7 cellular contexts compared by ENCODE assay signal in genomic region chr12:107131832-107132616, GRCh38. TPM values are rescaled to one million over a fixed set of nuclear protein-coding genes. Genes with fewer than 3 reads are reported as not detected.
DNase-seq lines count a peak whose midpoint lies in the region; ATAC-seq, FAIRE-seq and TF ChIP-seq lines count a peak whose summit lies in the region.

No MANE protein-coding gene starts in this region.

- no peak overlapping the region for H3K9ac ChIP-seq in kidney (ENCODE audit: low read length in 2 of 2)

- H3K27ac ChIP-seq in kidney (ENCODE audit: low read depth in 2 of 2, low read length in 2 of 2) (no peak overlapping the region), tibial nerve (no peak overlapping the region)

- H3K4me1 ChIP-seq in kidney (ENCODE audit: control insufficient read depth in 1 of 2, insufficient read depth in 1 of 2, low read depth in 1 of 2, low read length in 2 of 2) (no peaks in the 10 kb centered on the region), tibial nerve (no peaks in the 10 kb centered on the region)

- H3K36me3 ChIP-seq in kidney (ENCODE audit: control insufficient read depth in 1 of 2, insufficient read depth in 2 of 2, low read length in 2 of 2) (no peaks in the 10 kb centered on the region), tibial nerve (no peaks in the 10 kb centered on the region)

- in situ Hi-C loops in G401 (cut with HindIII; ENCODE audit: low sequenced_read_pairs) = loop anchor here (25.0 kb wide), 1 partner anchor 480 kb away; no protein-coding TSS in a partner anchor

- no peaks in the 10 kb centered on the region for H3K9me3 ChIP-seq in kidney (ENCODE audit: control insufficient read depth in 1 of 2, low read length in 2 of 2)
- H3K9me3 ChIP-seq in tibial nerve = no peaks in the 10 kb centered on the region

- ATAC-seq in HG02970 (IDR thresholded peaks at IDR 0.05; ENCODE audit: low FRiP score, unreplicated experiment) = no peak

- intact Hi-C loops in kidney (cut with DNase I) = loop anchor here (5.0 kb wide), 1 partner anchor 475 kb away; no protein-coding TSS in a partner anchor

- H3K27me3 ChIP-seq in tibial nerve = no peaks in the 10 kb centered on the region

- H3K4me3 ChIP-seq in kidney (ENCODE audit: low read length in 2 of 2) (no peak overlapping the region), tibial nerve (no peak overlapping the region)

- TF ChIP-seq CTCF in kidney (IDR thresholded peaks at IDR 0.05; ENCODE audit: borderline replicate concordance, extremely low read depth, insufficient read depth) (peak; percentile 86), tibial nerve (IDR thresholded peaks at IDR 0.05) (peak; percentile 61 to 77 (median 64))

- peak; percentile 67 for FAIRE-seq in kidney (lab: Jason Lieb, UNC)

- TF ChIP-seq POLR2A in tibial nerve (IDR thresholded peaks at IDR 0.05) = no peak

- DNase-seq in G401 (ENCODE audit: low spot score) = peak; percentile 84
- peak; percentile 15 to 49 for DNase-seq in Kasumi-1 (lab: John Stamatoyannopoulos, UW)
- peak; percentile 71 for DNase-seq in OCI-M1 (lab: John Stamatoyannopoulos, UW)
- peak; percentile 87 for DNase-seq in cerebellar cortex (ENCODE audit: low spot score)
- no peak for DNase-seq in kidney
- DNase-seq in tibial nerve (ENCODE audit: low spot score in 2 of 2) = peak in 1 of 2 donors; percentile 60

- WGBS in tibial nerve, 2 donors = 31 to 32% methylated on average over 10 of the region's 10 CpGs

- no peak for TF ChIP-seq EP300 in tibial nerve (IDR thresholded peaks at IDR 0.05)

RNA-seq across cellular contexts. Expression of gene CRY1, which starts 38.7 kb away (rescaled TPM):
- 142 and 152 TPM in 2 replicates for total RNA-seq in G401 (2014; rRNA removed; shearing (Covaris generic))
- 17.7 TPM for total RNA-seq in kidney
- 8.4 TPM for polyA plus RNA-seq in kidney (ENCODE audit: insufficient read depth, low read depth, low replicate concordance)
- 10 to 100 TPM; 16.3 to 36.3 (median 24.4) TPM for total RNA-seq in tibial nerve
